Comparison of ENCODE assay signal across 2 cellular contexts in genomic region chr22:26485013-26485412, GRCh38.
TF ChIP-seq lines count a peak whose summit lies in the region.

No MANE protein-coding gene starts in this region.

TF ChIP-seq in IMR-90, 13 proteins besides CTCF, POLR2A, EP300 and RAD21:
- peak; percentile 56; the same call in 1 of the 2 replicates for TF ChIP-seq CEBPB (IDR thresholded peaks at IDR 0.05; ENCODE audit: low read depth, low read length)
- no peak for TF ChIP-seq MAZ (IDR thresholded peaks at IDR 0.05; ENCODE audit: borderline replicate concordance, low read depth, low read length)
- no peak for TF ChIP-seq SMC3 (IDR thresholded peaks at IDR 0.05; ENCODE audit: low read depth, low read length)
- TF ChIP-seq RCOR1 (IDR thresholded peaks at IDR 0.05; ENCODE audit: insufficient replicate concordance, low read length) = no peak

TF ChIP-seq in GM12878, 131 proteins besides CTCF, POLR2A, EP300 and RAD21:
- TF ChIP-seq MTA2 (IDR thresholded peaks at IDR 0.05; ENCODE audit: low read depth) = no peak
- TF ChIP-seq CHD2 (IDR thresholded peaks at IDR 0.05; ENCODE audit: borderline replicate concordance, low read depth, low read length) = no peak
- no peak for TF ChIP-seq PML (IDR thresholded peaks at IDR 0.05; ENCODE audit: low read length)
- TF ChIP-seq ZSCAN29 (IDR thresholded peaks at IDR 0.05) = no peak
- no peak for TF ChIP-seq MEF2B (IDR thresholded peaks at IDR 0.05; ENCODE audit: partially characterized antibody, poor library complexity, severe bottlenecking)
- TF ChIP-seq HDGF (IDR thresholded peaks at IDR 0.05) = no peak
- TF ChIP-seq CBFB (IDR thresholded peaks at IDR 0.05; ENCODE audit: low read depth) = no peak
- TF ChIP-seq, protein P1, sequence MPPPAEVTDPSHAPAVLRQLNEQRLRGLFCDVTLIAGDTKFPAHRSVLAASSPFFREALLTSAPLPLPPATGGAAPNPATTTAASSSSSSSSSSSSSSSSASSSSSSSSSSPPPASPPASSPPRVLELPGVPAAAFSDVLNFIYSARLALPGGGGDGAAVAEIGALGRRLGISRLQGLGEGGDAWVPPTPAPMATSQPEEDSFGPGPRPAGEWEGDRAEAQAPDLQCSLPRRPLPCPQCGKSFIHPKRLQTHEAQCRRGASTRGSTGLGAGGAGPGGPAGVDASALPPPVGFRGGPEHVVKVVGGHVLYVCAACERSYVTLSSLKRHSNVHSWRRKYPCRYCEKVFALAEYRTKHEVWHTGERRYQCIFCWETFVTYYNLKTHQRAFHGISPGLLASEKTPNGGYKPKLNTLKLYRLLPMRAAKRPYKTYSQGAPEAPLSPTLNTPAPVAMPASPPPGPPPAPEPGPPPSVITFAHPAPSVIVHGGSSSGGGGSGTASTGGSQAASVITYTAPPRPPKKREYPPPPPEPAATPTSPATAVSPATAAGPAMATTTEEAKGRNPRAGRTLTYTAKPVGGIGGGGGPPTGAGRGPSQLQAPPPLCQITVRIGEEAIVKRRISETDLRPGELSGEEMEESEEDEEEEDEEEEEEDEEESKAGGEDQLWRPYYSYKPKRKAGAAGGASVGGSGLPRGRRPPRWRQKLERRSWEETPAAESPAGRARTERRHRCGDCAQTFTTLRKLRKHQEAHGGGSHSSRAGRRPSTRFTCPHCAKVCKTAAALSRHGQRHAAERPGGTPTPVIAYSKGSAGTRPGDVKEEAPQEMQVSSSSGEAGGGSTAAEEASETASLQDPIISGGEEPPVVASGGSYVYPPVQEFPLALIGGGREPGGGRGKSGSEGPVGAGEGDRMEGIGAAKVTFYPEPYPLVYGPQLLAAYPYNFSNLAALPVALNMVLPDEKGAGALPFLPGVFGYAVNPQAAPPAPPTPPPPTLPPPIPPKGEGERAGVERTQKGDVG (CRISPR knock-in tag; IDR thresholded peaks at IDR 0.05) = no peak
- no peak for TF ChIP-seq GATAD2B (conservative IDR thresholded peaks at IDR 0.05; ENCODE audit: low read depth)
- no peak for TF ChIP-seq POLR2AphosphoS5 (IDR thresholded peaks at IDR 0.05; ENCODE audit: low read length)
- no peak for TF ChIP-seq MYC (IDR thresholded peaks at IDR 0.05; ENCODE audit: insufficient read depth, insufficient read length, insufficient replicate concordance, low read length, severe bottlenecking)
- TF ChIP-seq SP1 (IDR thresholded peaks at IDR 0.05; ENCODE audit: low read depth, low read length) = no peak
- TF ChIP-seq ATF2 (IDR thresholded peaks at IDR 0.05; ENCODE audit: low read length) = no peak
- no peak for TF ChIP-seq ZNF622 (IDR thresholded peaks at IDR 0.05)
- no peak for TF ChIP-seq JUNB (IDR thresholded peaks at IDR 0.05)
